22 cellular contexts compared by ENCODE assay signal in the genomic region with DNA sequence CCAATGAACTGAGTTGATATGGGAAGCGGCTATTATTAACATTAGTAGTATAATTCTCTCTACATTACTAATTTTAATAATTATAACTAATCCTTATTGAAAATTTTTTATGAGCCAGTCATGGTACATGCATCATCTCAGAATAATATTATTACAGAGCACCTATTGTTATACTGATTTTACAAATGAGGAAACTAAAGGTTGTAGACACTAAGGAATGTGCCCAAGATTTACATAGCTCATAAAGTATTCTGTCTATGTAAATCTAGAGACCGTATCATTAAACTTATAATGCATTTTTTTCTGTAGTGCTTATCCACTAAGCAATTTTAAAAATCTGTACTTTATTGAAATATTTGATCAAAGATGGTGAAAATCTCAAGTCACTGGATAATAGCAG.
DNase-seq lines count a peak whose midpoint lies in the region; ATAC-seq, FAIRE-seq and TF ChIP-seq lines count a peak whose summit lies in the region.
"Had no signal": no experiment of that assay in that cellular context is flagged by ENCODE, and none has a peak within 500 bp of the region (broad histone marks: within the 10 kb centered on the region; RNA-seq: fewer than 3 reads in every experiment).

No MANE protein-coding gene starts in this region.

- intact Hi-C loops in PC-3 (cut with micrococcal nuclease) (loop anchor here (2.0 to 10.0 kb wide), 2 partner anchors 36 to 180 kb away; no protein-coding TSS in a partner anchor), dorsolateral prefrontal cortex (cut with DNase I) (no loop called here)

- H3K9me3 ChIP-seq in PC-3 (ENCODE audit: low read length), result no peaks in the 10 kb centered on the region
- H3K9me3 ChIP-seq: BLaER1, MG63 had no signal

- no peak overlapping the region for H3K4me3 ChIP-seq in PC-3 (ENCODE audit: low read length)
- H3K4me3 ChIP-seq in bronchial epithelial cell (ENCODE audit: low read depth, low read length), result no peak overlapping the region
- H3K4me3 ChIP-seq in retinal pigment epithelial cell (ENCODE audit: low read length), result no peak overlapping the region
- H3K4me3 ChIP-seq in dorsolateral prefrontal cortex, result no peak overlapping the region
- H3K4me3 ChIP-seq: BLaER1, K562, MG63 had no signal

- peak overlapping the region; percentile 39 for H3K4me2 ChIP-seq in PC-3 (ENCODE audit: low read length)
- H3K4me2 ChIP-seq: BLaER1 had no signal

- no peaks in the 10 kb centered on the region for H4K20me1 ChIP-seq in PC-3 (ENCODE audit: low read length)
- H4K20me1 ChIP-seq: BLaER1 had no signal

- no peak for TF ChIP-seq CTCF in PC-3 (conservative IDR thresholded peaks at IDR 0.05; ENCODE audit: low read depth, low read length)
- TF ChIP-seq CTCF in bronchial epithelial cell (IDR thresholded peaks at IDR 0.05; ENCODE audit: insufficient read depth, low read length, severe bottlenecking), result no peak
- no peak for TF ChIP-seq CTCF in retinal pigment epithelial cell (conservative IDR thresholded peaks at IDR 0.05; ENCODE audit: low read depth, low read length)
- no peak for TF ChIP-seq CTCF in dorsolateral prefrontal cortex (IDR thresholded peaks at IDR 0.05 in 54 of 56, conservative IDR thresholded peaks at IDR 0.05 in 2 of 56; ENCODE audit: low read depth in 1 of 56, partially characterized antibody in 56 of 56)

- no peaks in the 10 kb centered on the region for H3K9me2 ChIP-seq in PC-3 (replicated peaks; ENCODE audit: low read length)

- H3K4me1 ChIP-seq in PC-3 (ENCODE audit: insufficient read depth, low read length), result peaks cover 5% of the 10 kb centered on the region; the same call in 1 of the 2 replicates
- H3K4me1 ChIP-seq: BLaER1 had no signal

- H3K27ac ChIP-seq in PC-3 (ENCODE audit: low read length) (peak overlapping the region; percentile 19; the same call in 1 of the 2 replicates), dorsolateral prefrontal cortex (no peak overlapping the region)
- H3K27ac ChIP-seq: BLaER1 had no signal

- H3K27me3 ChIP-seq in PC-3 (ENCODE audit: low read length) (no peaks in the 10 kb centered on the region), bronchial epithelial cell (ENCODE audit: control insufficient read depth, insufficient read depth, low read length) (no peaks in the 10 kb centered on the region), dorsolateral prefrontal cortex (no peaks in the 10 kb centered on the region)
- H3K27me3 ChIP-seq: BLaER1, MG63 had no signal

- H3K79me2 ChIP-seq in PC-3 (ENCODE audit: low read length), result no peaks in the 10 kb centered on the region

- no TSS peak for BruUV-seq in PC-3 (replicated peaks; lab: Mats Ljungman, UMichigan)

- H3K36me3 ChIP-seq in PC-3 (ENCODE audit: low read depth, low read length), result no peaks in the 10 kb centered on the region
- no peaks in the 10 kb centered on the region for H3K36me3 ChIP-seq in bronchial epithelial cell (ENCODE audit: control insufficient read depth, insufficient read depth, low read length)
- H3K36me3 ChIP-seq: BLaER1, MG63 had no signal

- POLR2A ChIA-PET in PC-3 (lab: Charles Lee; ENCODE audit: unreplicated experiment), result no interaction called here

- no peaks in the 10 kb centered on the region for H3F3A ChIP-seq in PC-3 (ENCODE audit: low read length, unreplicated experiment)

- no peak overlapping the region for H2AFZ ChIP-seq in PC-3 (ENCODE audit: low read length)

- no peak overlapping the region for H3K9ac ChIP-seq in PC-3 (ENCODE audit: low read length)
- H3K9ac ChIP-seq: BLaER1 had no signal

- CTCF ChIA-PET in PC-3 (lab: Charles Lee), result no interaction called here

- DNase-seq in ELR (ENCODE audit: low read depth) (peak; percentile 30), PC-3 (peak; percentile 13), bronchial epithelial cell (ENCODE audit: low read depth) (peak; percentile 38), retinal pigment epithelial cell (ENCODE audit: low read depth) (peak; percentile 43), RPMI8226 (no peak), dorsolateral prefrontal cortex (no peak), GF-D8 (lab: John Stamatoyannopoulos, UW) (no peak)
- DNase-seq: ACHN; CD4-positive, alpha-beta memory T cell; GDM1; MG63; NCI-H1417 treated with DMSO at 0.1 percent for 48 hours; NCI-H187; NCI-H510A; NCI-H774; NK-92 treated with Interleukin-12 subunit alpha and Interleukin-12 subunit beta, amount 100 ng/mL, for 24 hours; Right ventricle myocardium superior; SW 1271 had no signal

- peak; percentile 78 for ATAC-seq in PC-3
- ATAC-seq in HG02642 (IDR thresholded peaks at IDR 0.05; ENCODE audit: poor library complexity, unreplicated experiment), result no peak
- ATAC-seq: K562 had no signal

- FAIRE-seq in bronchial epithelial cell (lab: Jason Lieb, UNC), result no peak
- FAIRE-seq: K562, RCC 7860 had no signal

Comparison
In these comparisons a context has a peak if more than half of its experiments do, and no peak if none do; other contexts are left out.
1. DNase-seq: peak in ELR (single experiment), PC-3 (single experiment), bronchial epithelial cell (single experiment) and retinal pigment epithelial cell (single experiment); none in RPMI8226 (single experiment), dorsolateral prefrontal cortex (0 of 10) and GF-D8 (single experiment).